Comparison of ENCODE assay signal across 9 cellular contexts in the genomic region with DNA sequence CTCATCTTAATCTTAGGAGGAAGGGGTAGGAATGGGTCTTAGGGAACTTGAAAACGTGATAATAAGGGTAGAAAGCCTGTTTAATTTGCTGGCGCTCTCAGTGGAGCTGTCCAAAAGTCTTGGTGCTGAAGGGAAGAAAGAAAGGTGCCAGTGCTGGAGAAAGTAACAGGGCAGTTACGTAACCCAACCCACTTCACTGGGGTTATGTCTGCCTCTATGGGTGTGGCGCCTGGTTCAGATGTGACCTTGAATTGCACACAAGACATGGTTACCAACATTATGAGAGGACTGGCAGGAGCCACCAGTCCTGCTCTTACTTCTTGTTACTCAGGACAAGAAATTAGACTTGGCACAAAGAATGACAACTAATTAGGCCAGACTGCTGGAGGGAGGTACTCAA. TPM values are rescaled to one million over a fixed set of nuclear protein-coding genes. Genes with fewer than 3 reads are reported as not detected.
DNase-seq lines count a peak whose midpoint lies in the region; ATAC-seq, FAIRE-seq and TF ChIP-seq lines count a peak whose summit lies in the region.
"Had no signal": no experiment of that assay in that cellular context is flagged by ENCODE, and none has a peak within 500 bp of the region (broad histone marks: within the 10 kb centered on the region; RNA-seq: fewer than 3 reads in every experiment).

No MANE protein-coding gene starts in this region.

- POLR2A ChIA-PET in H1 (lab: Charles Lee; ENCODE audit: partially characterized antibody), result no interaction called here

- H4K20me1 ChIP-seq in H1 (replicated peaks in 1 of 2; ENCODE audit: control insufficient read depth in 1 of 2, insufficient read depth in 2 of 2, low read length in 2 of 2) (no peaks in the 10 kb centered on the region), neural progenitor cell (ENCODE audit: low read depth) (peaks cover 48% of the 10 kb centered on the region)

- H3K79me2 ChIP-seq in H1 (ENCODE audit: control insufficient read depth in 1 of 2, insufficient read depth in 2 of 2, low read length in 2 of 2), result no peaks in the 10 kb centered on the region
- H3K79me2 ChIP-seq in neural progenitor cell (ENCODE audit: low read depth), result no peaks in the 10 kb centered on the region

- intact Hi-C loops in psoas muscle (cut with DNase I), result no loop called here

- H3K9me3 Mint-ChIP-seq in neural progenitor cell, result no peaks in the 10 kb centered on the region
- H3K9me3 Mint-ChIP-seq: stimulated activated memory B cell treated with anti-CD40 and anti-IgM and Interleukin-4, amounts not matched to agents 10 μg/mL and 1 μg/mL and 100 μg/mL, for 72 hours had no signal

- WGBS in H1 (ENCODE audit: extremely low coverage in 1 of 2, insufficient coverage in 1 of 2, insufficient read length in 1 of 2, insufficient replicate concordance in 2 of 2, low coverage in 1 of 2, low lambda C conversion rate in 2 of 2, missing lambda C conversion rate in 1 of 2), 2 experiments, result 40% methylated on average over 4 of the region's 4 CpGs; no CpG with 5 or more reads in 1 of the 2 experiments
- 12 to 25% (median 12%) methylated on average over 4 of the region's 4 CpGs for WGBS in psoas muscle, 3 donors

- H3K4me3 Mint-ChIP-seq in neural progenitor cell, result no peak overlapping the region
- H3K4me3 Mint-ChIP-seq: stimulated activated memory B cell treated with anti-CD40 and anti-IgM and Interleukin-4, amounts not matched to agents 10 μg/mL and 1 μg/mL and 100 μg/mL, for 72 hours had no signal

- no peaks in the 10 kb centered on the region for H3K36me3 Mint-ChIP-seq in neural progenitor cell
- H3K36me3 Mint-ChIP-seq: stimulated activated memory B cell treated with anti-CD40 and anti-IgM and Interleukin-4, amounts not matched to agents 10 μg/mL and 1 μg/mL and 100 μg/mL, for 72 hours had no signal

- no peak overlapping the region for H2BK5ac ChIP-seq in H1 (ENCODE audit: low read depth, low read length)

- no peak overlapping the region for H4K91ac ChIP-seq in H1 (replicated peaks; ENCODE audit: insufficient read length, low read length)

- H3K4me1 ChIP-seq in H1 (replicated peaks in 1 of 4; ENCODE audit: control insufficient read depth in 3 of 4, insufficient read depth in 4 of 4, low read length in 3 of 4) (peaks cover 2 to 9% (median 7%) of the 10 kb centered on the region in 4 experiments; a peak in 6 of 7 replicates), neural progenitor cell (peaks cover 35% of the 10 kb centered on the region), psoas muscle (no peaks in the 10 kb centered on the region)

- H4K5ac ChIP-seq in H1 (ENCODE audit: insufficient read length, low read depth, low read length), result no peak overlapping the region

- no peak for ATAC-seq in psoas muscle
- ATAC-seq: stimulated activated memory B cell treated with anti-CD40 and anti-IgM and Interleukin-4, amounts not matched to agents 10 μg/mL and 1 μg/mL and 100 μg/mL, for 72 hours had no signal

- H3K23me2 ChIP-seq in H1 (ENCODE audit: low read depth, low read length), result no peaks in the 10 kb centered on the region; the same call in 1 of the 2 replicates

- no peak overlapping the region for H2AK5ac ChIP-seq in H1 (ENCODE audit: low read depth, low read length)

- H3K4me3 ChIP-seq in H1 (ENCODE audit: extremely low read depth in 1 of 4, insufficient read depth in 2 of 4, low read depth in 3 of 4, low read length in 4 of 4) (no peak overlapping the region), neural progenitor cell (no peak overlapping the region), coronary artery (no peak overlapping the region), psoas muscle (no peak overlapping the region)

- H4K8ac ChIP-seq in H1 (ENCODE audit: extremely low read depth, insufficient read depth, low read length), result no peak overlapping the region

- H3K27ac Mint-ChIP-seq in neural progenitor cell, result no peak overlapping the region
- H3K27ac Mint-ChIP-seq: stimulated activated memory B cell treated with anti-CD40 and anti-IgM and Interleukin-4, amounts not matched to agents 10 μg/mL and 1 μg/mL and 100 μg/mL, for 72 hours had no signal

- H2BK20ac ChIP-seq in H1 (ENCODE audit: low read length), result no peak overlapping the region

- CTCF ChIA-PET in H1 (lab: Charles Lee; ENCODE audit: partially characterized antibody), result interaction anchor here (1.1 to 1.5 kb wide), 2 partner anchors 10 to 13 kb away, joined by 4 read pairs; no protein-coding TSS in a partner anchor

- TF ChIP-seq CTCF in H1 (IDR thresholded peaks at IDR 0.05; ENCODE audit: control extremely low read depth in 1 of 3, insufficient read depth in 1 of 3, low read depth in 1 of 3, low read length in 3 of 3), result no peak
- TF ChIP-seq CTCF in neural progenitor cell (IDR thresholded peaks at IDR 0.05), result no peak
- no peak for TF ChIP-seq CTCF in coronary artery (IDR thresholded peaks at IDR 0.05)
- no peak for TF ChIP-seq CTCF in psoas muscle (IDR thresholded peaks at IDR 0.05)

- H3K18ac ChIP-seq in H1 (ENCODE audit: extremely low read depth, low read length), result no peak overlapping the region

- H2BK12ac ChIP-seq in H1 (ENCODE audit: low read depth, low read length), result no peak overlapping the region

- peaks cover 20% of the 10 kb centered on the region for H3F3A ChIP-seq in neural progenitor cell (ENCODE audit: low read depth)

- H3K36me3 ChIP-seq in H1 (ENCODE audit: control insufficient read depth in 2 of 4, insufficient read depth in 4 of 4, low read length in 3 of 4) (no peaks in the 10 kb centered on the region), neural progenitor cell (no peaks in the 10 kb centered on the region), psoas muscle (ENCODE audit: insufficient read depth in 1 of 2, low read depth in 1 of 2) (no peaks in the 10 kb centered on the region)

- no peak overlapping the region for H3K14ac ChIP-seq in H1 (ENCODE audit: insufficient read length)

- H2BK120ac ChIP-seq in H1 (replicated peaks; ENCODE audit: low read depth, low read length), result no peak overlapping the region

- H2AFZ ChIP-seq in H1 (ENCODE audit: low read length), result no peak overlapping the region
- no peak overlapping the region for H2AFZ ChIP-seq in neural progenitor cell (replicated peaks)

- peaks cover 46% of the 10 kb centered on the region for H3K4me1 Mint-ChIP-seq in neural progenitor cell

- H3K9me3 ChIP-seq in H1 (ENCODE audit: insufficient read depth in 2 of 2, low read depth in 1 of 2, low read length in 1 of 2) (no peaks in the 10 kb centered on the region), neural progenitor cell (ENCODE audit: low read depth) (no peaks in the 10 kb centered on the region), psoas muscle (no peaks in the 10 kb centered on the region)

- H2BK15ac ChIP-seq in H1 (ENCODE audit: low read length), result no peak overlapping the region

- DNase-seq in H54 (ENCODE audit: insufficient read length, low spot score) (peak; percentile 30), NCI-H460 (ENCODE audit: extremely low read depth, low read depth) (peak; percentile 23), H1 (ENCODE audit: low read depth in 1 of 2, low spot score in 2 of 2) (no peak), neural progenitor cell (ENCODE audit: low spot score) (peak; percentile 71), coronary artery (ENCODE audit: low spot score) (no peak), psoas muscle (no peak), NCI-H187 (lab: John Stamatoyannopoulos, UW) (no peak)
- DNase-seq: small intestine had no signal

- no peak for TF ChIP-seq EP300 in H1 (IDR thresholded peaks at IDR 0.05; ENCODE audit: borderline replicate concordance in 1 of 2, low read depth in 2 of 2, low read length in 2 of 2)

- no peak overlapping the region for H3K4ac ChIP-seq in H1 (replicated peaks; ENCODE audit: insufficient read length, low read depth, low read length)

- FAIRE-seq in H54 (lab: Jason Lieb, UNC), result no peak
- peak; percentile 71 for FAIRE-seq in H1 (lab: Jason Lieb, UNC)
- FAIRE-seq: small intestine had no signal

- no peak overlapping the region for H3K56ac ChIP-seq in H1 (replicated peaks; ENCODE audit: insufficient read length, low read depth, low read length)

- no peak overlapping the region for H3K9ac ChIP-seq in H1 (replicated peaks in 1 of 4; ENCODE audit: extremely low read depth in 1 of 4, low read depth in 3 of 4, low read length in 3 of 4)
- H3K9ac ChIP-seq in neural progenitor cell, result no peak overlapping the region

- H3K27me3 Mint-ChIP-seq in neural progenitor cell (ENCODE audit: insufficient read depth, low read depth), result peaks cover 30% of the 10 kb centered on the region

- H3K27me3 ChIP-seq in H1 (replicated peaks in 1 of 4; ENCODE audit: control insufficient read depth in 3 of 4, extremely low read depth in 1 of 4, insufficient read depth in 3 of 4, low read length in 3 of 4), result peaks cover 2 to 35% (median 26%) of the 10 kb centered on the region in 4 experiments
- H3K27me3 ChIP-seq in neural progenitor cell, result peaks cover 84% of the 10 kb centered on the region
- H3K27me3 ChIP-seq in psoas muscle (ENCODE audit: insufficient read depth in 3 of 3, low read length in 2 of 3), result peaks cover 0 to 68% (median 9%) of the 10 kb centered on the region in 3 donors

- H3K79me1 ChIP-seq in H1 (ENCODE audit: low read depth, low read length), result no peaks in the 10 kb centered on the region

- H3K4me2 ChIP-seq in H1 (ENCODE audit: insufficient read depth in 1 of 2, low read depth in 2 of 2, low read length in 2 of 2) (no peak overlapping the region), neural progenitor cell (no peak overlapping the region)

- no peak for TF ChIP-seq RAD21 in H1 (IDR thresholded peaks at IDR 0.05 in 1 of 2, conservative IDR thresholded peaks at IDR 0.05 in 1 of 2; ENCODE audit: low read depth in 2 of 2, low read length in 2 of 2)

- no peak overlapping the region for H3K23ac ChIP-seq in H1 (ENCODE audit: insufficient read length)

- no peak overlapping the region for H3K27ac ChIP-seq in H1 (ENCODE audit: low read depth, low read length)
- H3K27ac ChIP-seq in neural progenitor cell, result no peak overlapping the region
- H3K27ac ChIP-seq in coronary artery, result no peak overlapping the region
- no peak overlapping the region for H3K27ac ChIP-seq in psoas muscle

- TF ChIP-seq POLR2A in H54 (IDR thresholded peaks at IDR 0.05; ENCODE audit: low read depth, low read length), result no peak
- no peak for TF ChIP-seq POLR2A in H1 (IDR thresholded peaks at IDR 0.05; ENCODE audit: control extremely low read depth in 1 of 2, low read depth in 2 of 2, low read length in 2 of 2)

RNA-seq across cellular contexts. Expression of a gene that starts 18.6 kb away (rescaled TPM):
- total RNA-seq in NCI-H460 (2014; rRNA removed; shearing (Covaris generic)), result 23.2 and 40.1 TPM in 2 replicates
- 41.1 and 100 TPM in 2 replicates for polyA plus RNA-seq in NCI-H460 (2014; cell fraction: nucleus; rRNA removed)
- total RNA-seq in H1 (2021; fragmentation: NEBNext Ultra II Directional; extraction: Animal tissue kit (Norgen Biotek cat#: 25700)), result 54.9 and 56.1 TPM in 2 replicates
- polyA plus RNA-seq in H1 (2011; rRNA removed) (26.0 and 36.9 TPM in 2 replicates), psoas muscle (10 to 100 TPM in 1 of 3 donors, 1 to 10 TPM in 2; 6.2 to 17.6 (median 7.5) TPM)
- 42.9 TPM for polyA plus RNA-seq in H1 (2011; cell fraction: cytosol; rRNA removed)
- polyA plus RNA-seq in H1 (2011; cell fraction: nucleus; rRNA removed), result 58.6 TPM
- polyA plus RNA-seq in H1 (2012, experiment 1 of 2), result 25.5 to 35.7 TPM (median 30.8 TPM) in 4 replicates
- polyA plus RNA-seq in H1 (2012, experiment 2 of 2), result 2.3 TPM
- 19.0 TPM for polyA plus RNA-seq in H1 (2013, experiment 1 of 2)
- polyA plus RNA-seq in H1 (2013, experiment 2 of 2), result 18.2 TPM
- polyA minus RNA-seq in H1 (2011; rRNA and poly(A)+ RNA removed), result 96.6 and 98.9 TPM in 2 replicates
- 32.0 TPM for polyA minus RNA-seq in H1 (2011; cell fraction: cytosol; rRNA and poly(A)+ RNA removed)
- polyA minus RNA-seq in H1 (2011; cell fraction: nucleus; rRNA and poly(A)+ RNA removed), result 106 TPM
- total RNA-seq in neural progenitor cell (ENCODE audit: low replicate concordance) (68.2 and 93.0 TPM in 2 replicates), psoas muscle (10 to 100 TPM; 29.9 to 42.6 (median 34.6) TPM)

Comparison
In these comparisons a context has a peak if more than half of its experiments do, and no peak if none do; other contexts are left out.
1. DNase-seq: peak in H54 (single experiment), NCI-H460 (single experiment) and neural progenitor cell (single experiment); none in H1 (0 of 2), coronary artery (single experiment), psoas muscle (0 of 2) and NCI-H187 (0 of 2).